ENCODE assay signal across 9 cellular contexts in genomic region chr11:81644239-81644840, GRCh38.
DNase-seq lines count a peak whose midpoint lies in the region; ATAC-seq, FAIRE-seq and TF ChIP-seq lines count a peak whose summit lies in the region.
"Had no signal": no experiment of that assay in that cellular context is flagged by ENCODE, and none has a peak within 500 bp of the region (broad histone marks: within the 10 kb centered on the region; RNA-seq: fewer than 3 reads in every experiment).

No MANE protein-coding gene starts in this region.

- peak; percentile 90 for FAIRE-seq in G401.6 (lab: Jason Lieb, UNC)

- H3K4me3 Mint-ChIP-seq in endodermal cell (no peak overlapping the region), neural progenitor cell (no peak overlapping the region)
- H3K4me3 Mint-ChIP-seq in activated T-helper 17 cell treated with anti-CD3 and anti-CD28 coated beads, Interleukin-2, amount 50 U/mL, for 72 hours: no peak overlapping the region
- H3K4me3 Mint-ChIP-seq: T-cell had no signal

- H3K4me3 ChIP-seq in AG04450 (ENCODE audit: low read depth, low read length) (no peak overlapping the region), endodermal cell (ENCODE audit: low read length) (no peak overlapping the region), neural progenitor cell (no peak overlapping the region)

- 90 to 100% methylated on average over 1 of the region's 1 CpG for WGBS in endodermal cell (ENCODE audit: insufficient coverage in 1 of 2, insufficient read length in 1 of 2), 2 experiments

- H3K4me1 Mint-ChIP-seq in endodermal cell (peaks cover 8% of the 10 kb centered on the region), neural progenitor cell (peaks cover 10% of the 10 kb centered on the region)
- no peaks in the 10 kb centered on the region for H3K4me1 Mint-ChIP-seq in activated T-helper 17 cell treated with anti-CD3 and anti-CD28 coated beads, Interleukin-2, amount 50 U/mL, for 72 hours
- H3K4me1 Mint-ChIP-seq: T-cell had no signal

- H2AFZ ChIP-seq in neural progenitor cell (replicated peaks): no peak overlapping the region

- POLR2A ChIA-PET in AG04450 (lab: Yijun Ruan, JAX): no interaction called here

- H3K27ac Mint-ChIP-seq in endodermal cell (no peak overlapping the region), neural progenitor cell (no peak overlapping the region)
- no peak overlapping the region for H3K27ac Mint-ChIP-seq in activated T-helper 17 cell treated with anti-CD3 and anti-CD28 coated beads, Interleukin-2, amount 50 U/mL, for 72 hours
- H3K27ac Mint-ChIP-seq: T-cell had no signal

- no peaks in the 10 kb centered on the region for H3K4me1 ChIP-seq in endodermal cell (ENCODE audit: control insufficient read depth, insufficient read depth, low read length)
- no peaks in the 10 kb centered on the region for H3K4me1 ChIP-seq in neural progenitor cell

- H3F3A ChIP-seq in neural progenitor cell (ENCODE audit: low read depth): no peaks in the 10 kb centered on the region

- H3K27me3 Mint-ChIP-seq in endodermal cell (ENCODE audit: insufficient read depth): peaks cover 38% of the 10 kb centered on the region
- peaks cover 3% of the 10 kb centered on the region for H3K27me3 Mint-ChIP-seq in neural progenitor cell (ENCODE audit: insufficient read depth, low read depth)
- peaks cover 14% of the 10 kb centered on the region for H3K27me3 Mint-ChIP-seq in activated T-helper 17 cell treated with anti-CD3 and anti-CD28 coated beads, Interleukin-2, amount 50 U/mL, for 72 hours

- H3K36me3 Mint-ChIP-seq in endodermal cell (ENCODE audit: low read depth) (no peaks in the 10 kb centered on the region), neural progenitor cell (no peaks in the 10 kb centered on the region)
- no peaks in the 10 kb centered on the region for H3K36me3 Mint-ChIP-seq in activated T-helper 17 cell treated with anti-CD3 and anti-CD28 coated beads, Interleukin-2, amount 50 U/mL, for 72 hours (ENCODE audit: low read depth)
- H3K36me3 Mint-ChIP-seq: T-cell had no signal

- ATAC-seq in GM21786 (IDR thresholded peaks at IDR 0.05; ENCODE audit: unreplicated experiment): peak; percentile 98
- no peak for ATAC-seq in activated T-helper 17 cell treated with anti-CD3 and anti-CD28 coated beads, Interleukin-2, amount 50 U/mL, for 72 hours (replicated peaks)

- no peak overlapping the region for H3K4me2 ChIP-seq in neural progenitor cell

- no peaks in the 10 kb centered on the region for H4K20me1 ChIP-seq in neural progenitor cell (ENCODE audit: low read depth)

- peaks cover 6% of the 10 kb centered on the region for H3K9me3 Mint-ChIP-seq in endodermal cell
- H3K9me3 Mint-ChIP-seq in neural progenitor cell: peaks cover 6% of the 10 kb centered on the region
- H3K9me3 Mint-ChIP-seq in activated T-helper 17 cell treated with anti-CD3 and anti-CD28 coated beads, Interleukin-2, amount 50 U/mL, for 72 hours: no peaks in the 10 kb centered on the region
- H3K9me3 Mint-ChIP-seq: T-cell had no signal

- H3K9me3 ChIP-seq in AG04450 (ENCODE audit: control insufficient read depth, insufficient read depth, low read length): no peaks in the 10 kb centered on the region
- peaks cover 5% of the 10 kb centered on the region for H3K9me3 ChIP-seq in endodermal cell (ENCODE audit: control insufficient read depth, low read length)
- peaks cover 2% of the 10 kb centered on the region for H3K9me3 ChIP-seq in neural progenitor cell (ENCODE audit: low read depth)

- H3K27ac ChIP-seq in AG04450 (ENCODE audit: low read depth, low read length) (no peak overlapping the region), endodermal cell (ENCODE audit: low read depth, low read length) (no peak overlapping the region), neural progenitor cell (no peak overlapping the region)

- H3K36me3 ChIP-seq in endodermal cell (ENCODE audit: control insufficient read depth, insufficient read depth, low read length): no peaks in the 10 kb centered on the region
- H3K36me3 ChIP-seq in neural progenitor cell: no peaks in the 10 kb centered on the region

- TF ChIP-seq CTCF in AG04450 (IDR thresholded peaks at IDR 0.05; ENCODE audit: low read depth, low read length): peak; percentile 64
- TF ChIP-seq CTCF in endodermal cell (conservative IDR thresholded peaks at IDR 0.05): peak; percentile 92
- peak; percentile 85 for TF ChIP-seq CTCF in neural progenitor cell (IDR thresholded peaks at IDR 0.05)

- no peak for DNase-seq in AG04450 (ENCODE audit: low read depth, low spot score)
- DNase-seq in HuH-7 (ENCODE audit: low spot score): peak; percentile 14
- DNase-seq in RPMI8226: peak; percentile 70
- peak; percentile 77 for DNase-seq in endodermal cell
- DNase-seq in neural progenitor cell (ENCODE audit: low spot score): peak; percentile 83

- no peak overlapping the region for H3K9ac ChIP-seq in endodermal cell (ENCODE audit: extremely low read depth, low read length, poor library complexity, severe bottlenecking)
- H3K9ac ChIP-seq in neural progenitor cell: no peak overlapping the region

- H3K27me3 ChIP-seq in AG04450 (ENCODE audit: control insufficient read depth, insufficient read depth, low read length) (no peaks in the 10 kb centered on the region), endodermal cell (ENCODE audit: control insufficient read depth, insufficient read depth, low read length, poor library complexity, severe bottlenecking) (peaks cover 37% of the 10 kb centered on the region), neural progenitor cell (peaks cover 44% of the 10 kb centered on the region)

- H3K79me2 ChIP-seq in neural progenitor cell (ENCODE audit: low read depth): no peaks in the 10 kb centered on the region

- CTCF ChIA-PET in AG04450 (lab: Charles Lee): interaction anchor here (0.6 to 2.0 kb wide), 4 partner anchors 585 to 1114 kb away, joined by 3 to 7 read pairs (median 4); no protein-coding TSS in a partner anchor
